ENCODE assay signal across 1 cellular context in genomic region chr6:95690328-95690727, GRCh38.
TF ChIP-seq lines count a peak whose summit lies in the region.

No MANE protein-coding gene starts in this region.

TF ChIP-seq in SK-N-SH, 30 proteins besides CTCF, POLR2A, EP300 and RAD21 (continued from another document):
- TF ChIP-seq USF2 (IDR thresholded peaks at IDR 0.05; ENCODE audit: borderline replicate concordance, low read depth, low read length) (no peak), FOXM1 (IDR thresholded peaks at IDR 0.05; ENCODE audit: low read depth) (no peak), ZBTB33 (IDR thresholded peaks at IDR 0.05; ENCODE audit: borderline replicate concordance, low read depth) (no peak)
